Comparison of ENCODE assay signal across 8 cellular contexts in the genomic region with DNA sequence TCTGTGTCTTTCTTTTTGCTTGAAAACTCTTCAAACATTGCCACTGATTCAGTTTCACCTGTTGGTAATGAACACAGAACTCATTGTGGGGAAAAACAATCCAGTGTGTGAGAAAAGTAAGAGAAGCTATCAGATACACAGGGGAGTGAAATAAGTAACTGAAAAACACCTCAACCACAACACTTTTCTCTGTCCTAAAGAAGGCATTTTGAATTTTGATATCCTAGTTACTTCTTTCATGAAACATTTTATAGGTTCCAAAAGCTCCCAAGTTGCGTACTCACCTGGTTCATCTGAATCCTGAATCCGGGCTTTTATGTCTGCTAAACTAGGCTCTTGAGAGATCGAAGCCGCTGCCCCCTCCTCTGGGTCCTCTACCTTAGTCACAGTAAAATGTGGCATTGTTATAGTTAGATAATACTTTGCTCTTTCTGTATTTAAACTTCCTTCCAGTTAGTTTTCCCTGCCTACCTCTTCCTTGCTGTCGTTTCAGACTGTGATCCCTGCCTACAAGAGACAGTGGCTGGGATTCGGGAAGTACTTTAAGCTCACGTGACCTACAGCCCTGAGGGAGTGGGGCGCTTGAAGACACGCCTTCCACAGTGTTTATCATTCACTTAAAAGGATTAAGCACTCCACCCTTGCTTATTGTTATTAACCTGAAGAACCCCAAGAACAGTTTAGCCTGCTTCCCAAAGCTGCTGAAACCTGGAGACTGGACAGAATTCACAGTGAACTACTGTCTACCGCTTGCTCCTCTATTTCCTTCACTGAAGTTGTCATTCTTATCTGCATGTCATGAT. TPM values are rescaled to one million over a fixed set of nuclear protein-coding genes. Genes with fewer than 3 reads are reported as not detected.
DNase-seq lines count a peak whose midpoint lies in the region; ATAC-seq and TF ChIP-seq lines count a peak whose summit lies in the region.

No MANE protein-coding gene starts in this region.

- DNase-seq in AG09309 (ENCODE audit: low read depth) (no peak), NCI-H510A treated with DMSO at 0.1 percent for 48 hours (lab: John Stamatoyannopoulos, UW) (peak; percentile 63), ascending aorta (ENCODE audit: low spot score in 2 of 2) (peak in 1 of 2 donors; percentile 80), hepatic stellate cell (ENCODE audit: low spot score) (peak; percentile 61), renal cortical epithelial cell (ENCODE audit: low read depth) (peak; percentile 81), posterior vena cava (ENCODE audit: low spot score) (no peak)

- H3K4me1 ChIP-seq in ascending aorta, result peaks cover 0 to 16% of the 10 kb centered on the region in 2 donors

- peak; percentile 55 for ATAC-seq in GM18505 (IDR thresholded peaks at IDR 0.05; ENCODE audit: unreplicated experiment)
- peak; percentile 52 for ATAC-seq in HG02973 (IDR thresholded peaks at IDR 0.05; ENCODE audit: unreplicated experiment)

- TF ChIP-seq CTCF in AG09309 (IDR thresholded peaks at IDR 0.05; ENCODE audit: control insufficient read depth, insufficient read depth, low read depth, low read length, missing control alignments), result no peak
- TF ChIP-seq CTCF in ascending aorta (IDR thresholded peaks at IDR 0.05), result no peak

- peak overlapping the region; percentile 36 for H3K4me3 ChIP-seq in AG09309 (ENCODE audit: control insufficient read depth, low read depth, low read length)
- H3K4me3 ChIP-seq in ascending aorta, result peak overlapping the region; percentile 65 to 68

- no peaks in the 10 kb centered on the region for H3K27me3 ChIP-seq in ascending aorta

- no peaks in the 10 kb centered on the region for H3K9me3 ChIP-seq in ascending aorta

- H3K27ac ChIP-seq in ascending aorta, result peak overlapping the region; percentile 75 to 77

- peaks cover 0 to 3% of the 10 kb centered on the region in 2 donors for H3K36me3 ChIP-seq in ascending aorta

- intact Hi-C loops in ascending aorta (cut with DNase I) (loop anchor here (5.0 kb wide), 1 partner anchor 41 kb away; no protein-coding TSS in a partner anchor), posterior vena cava (cut with DNase I) (no loop called here)

- TF ChIP-seq POLR2A in GM18505 (IDR thresholded peaks at IDR 0.05; ENCODE audit: borderline replicate concordance, extremely low read depth, insufficient read depth, insufficient read length), result peak; percentile 52

RNA-seq across cellular contexts. Expression of a gene that starts 19.1 kb away (rescaled TPM):
- total RNA-seq in ascending aorta (65.8 TPM), renal cortical epithelial cell (10.1 and 19.8 TPM in 2 replicates), posterior vena cava (10 to 100 TPM; 17.9 to 24.1 TPM)

RNA-seq across cellular contexts. Expression of a gene that starts 24.5 kb away (rescaled TPM):
- total RNA-seq in ascending aorta, result 212 TPM
- total RNA-seq in renal cortical epithelial cell, result 147 and 242 TPM in 2 replicates
- 100 to 1,000 TPM in 1 of 2 donors, 10 to 100 TPM in 1; 91.5 to 113 TPM for total RNA-seq in posterior vena cava

RNA-seq across cellular contexts. Expression of a gene that starts 24.6 kb away (rescaled TPM):
- not detected for total RNA-seq in ascending aorta
- total RNA-seq in renal cortical epithelial cell, result not detected in 2 replicates
- total RNA-seq in posterior vena cava, result not detected

RNA-seq across cellular contexts. Expression of a gene that starts 48.5 kb away (rescaled TPM):
- total RNA-seq in ascending aorta (113 TPM), renal cortical epithelial cell (8.2 and 12.6 TPM in 2 replicates), posterior vena cava (10 to 100 TPM; 26.7 to 35.4 TPM)

Comparison
In these comparisons a context has a peak if more than half of its experiments do, and no peak if none do; other contexts are left out.
1. DNase-seq: peak in NCI-H510A treated with DMSO at 0.1 percent for 48 hours (single experiment), hepatic stellate cell (single experiment) and renal cortical epithelial cell (single experiment); none in AG09309 (single experiment) and posterior vena cava (single experiment).